ENCODE assay signal across 11 cellular contexts in the genomic region with DNA sequence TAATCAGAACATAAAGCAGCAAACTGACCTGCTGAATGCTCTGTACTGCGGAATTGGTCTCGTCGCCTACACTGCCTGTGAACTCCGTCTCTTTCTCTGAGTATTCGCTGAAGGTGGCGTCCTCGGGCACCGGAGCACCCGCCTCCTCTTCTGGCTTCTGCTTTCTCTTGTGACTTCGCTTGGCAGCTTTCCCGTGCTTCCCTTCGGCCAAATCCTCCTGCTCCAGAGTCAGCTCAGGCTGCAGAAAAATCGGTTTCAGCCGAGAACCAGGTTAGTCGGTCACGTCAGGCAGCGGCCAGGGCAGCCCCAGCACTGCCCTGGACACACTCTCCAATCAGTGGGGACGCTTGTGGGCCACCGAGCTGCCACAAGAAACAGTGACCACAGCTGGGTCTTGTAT. TPM values are rescaled to one million over a fixed set of nuclear protein-coding genes. Genes with fewer than 3 reads are reported as not detected.
DNase-seq lines count a peak whose midpoint lies in the region; ATAC-seq and TF ChIP-seq lines count a peak whose summit lies in the region.
"Had no signal": no experiment of that assay in that cellular context is flagged by ENCODE, and none has a peak within 500 bp of the region (broad histone marks: within the 10 kb centered on the region; RNA-seq: fewer than 3 reads in every experiment).

No MANE protein-coding gene starts in this region.

- DNase-seq in amygdala (lab: John Stamatoyannopoulos, UW) (peak in 44 of 56 donors; percentile 3 to 80 (median 49)), right atrium auricular region (ENCODE audit: low spot score) (peak; percentile 74), gastrocnemius medialis (peak; percentile 59 to 78), NCI-H2081 treated with DMSO at 0.1 percent for 48 hours (lab: John Stamatoyannopoulos, UW) (no peak), GM13976 (ENCODE audit: low spot score) (no peak), NCI-H748 (lab: John Stamatoyannopoulos, UW; ENCODE audit: unreplicated experiment) (no peak), COLO668 (lab: John Stamatoyannopoulos, UW; ENCODE audit: unreplicated experiment) (no peak)
- DNase-seq: DMS153 had no signal

- H3K27me3 ChIP-seq in right atrium auricular region (no peaks in the 10 kb centered on the region), gastrocnemius medialis (no peaks in the 10 kb centered on the region)

- intact Hi-C loops in gastrocnemius medialis (cut with DNase I; ENCODE audit: low total_unique reads), result no loop called here

- H3K27ac ChIP-seq in C4-2B (peak overlapping the region; percentile 48), right atrium auricular region (peak overlapping the region in 1 of 2 donors; percentile 21), gastrocnemius medialis (peak overlapping the region in 1 of 4 donors; percentile 15)

- no peaks in the 10 kb centered on the region for H3K9me3 ChIP-seq in right atrium auricular region
- H3K9me3 ChIP-seq in gastrocnemius medialis, result no peaks in the 10 kb centered on the region

- H3K4me1 ChIP-seq in right atrium auricular region (peaks cover 0 to 16% of the 10 kb centered on the region in 2 donors), gastrocnemius medialis (peaks cover 7 to 10% of the 10 kb centered on the region in 2 donors)

- no peak for TF ChIP-seq CTCF in C4-2B (conservative IDR thresholded peaks at IDR 0.05)
- TF ChIP-seq CTCF in right atrium auricular region (IDR thresholded peaks at IDR 0.05), result no peak
- TF ChIP-seq CTCF in gastrocnemius medialis (IDR thresholded peaks at IDR 0.05 in 4 of 5, conservative IDR thresholded peaks at IDR 0.05 in 1 of 5), result no peak
- TF ChIP-seq CTCF in GM13976 (IDR thresholded peaks at IDR 0.05; ENCODE audit: borderline replicate concordance, control extremely low read depth, extremely low read depth, insufficient read depth, missing control alignments), result no peak

- no peak for TF ChIP-seq POLR2A in gastrocnemius medialis (IDR thresholded peaks at IDR 0.05)

- peak; percentile 82 to 87 for ATAC-seq in gastrocnemius medialis
- ATAC-seq: activated CD4-positive, CD25-positive, alpha-beta regulatory T cell treated with anti-CD3 and anti-CD28 coated beads, Interleukin-2, amount 50 U/mL, for 24 hours had no signal

- no peak overlapping the region for H3K4me3 ChIP-seq in right atrium auricular region
- H3K4me3 ChIP-seq in gastrocnemius medialis, result peak overlapping the region in 1 of 4 donors; percentile 15

- peaks cover 15% of the 10 kb centered on the region for H3K36me3 ChIP-seq in right atrium auricular region
- H3K36me3 ChIP-seq in gastrocnemius medialis, result peaks cover 0 to 26% of the 10 kb centered on the region in 2 donors

- in situ Hi-C loops in gastrocnemius medialis (cut with MboI; ENCODE audit: low sequenced_read_pairs in 4 of 4) (loop anchor here in 1 of 4 donors (25.0 kb wide), 1 partner anchor 310 kb away; no protein-coding TSS in a partner anchor), GM13976 (cut with MboI; ENCODE audit: low sequenced_read_pairs, unreplicated experiment) (loop anchor here (10.0 kb wide), 1 partner anchor 312 kb away; no protein-coding TSS in a partner anchor)

RNA-seq across cellular contexts. Expression of a gene that starts 35.8 kb away (rescaled TPM):
- 1 to 10 TPM; 2.1 to 3.5 TPM for total RNA-seq in right atrium auricular region
- total RNA-seq in gastrocnemius medialis, result under 1 TPM in 2 of 4 donors, not detected in 2; 0.04 to 0.07 TPM
- total RNA-seq: activated T-helper 2 cell treated with anti-CD3 and anti-CD28 coated beads, Interferon-gamma antibody, Interleukin-2, Interleukin-4, amounts not matched to agents 10 μg/mL and 5 μg/mL and 100 μg/mL, durations not matched to agents 14 hours and 24 hours and 36 hours had no signal

Comparison
In these comparisons a context has a peak if more than half of its experiments do, and no peak if none do; other contexts are left out.
1. DNase-seq: peak in amygdala (44 of 56), right atrium auricular region (single experiment) and gastrocnemius medialis (2 of 2); none in NCI-H2081 treated with DMSO at 0.1 percent for 48 hours (single experiment), GM13976 (single experiment), NCI-H748 (single experiment) and COLO668 (single experiment).